Comparison of ENCODE assay signal across 7 cellular contexts in the genomic region with DNA sequence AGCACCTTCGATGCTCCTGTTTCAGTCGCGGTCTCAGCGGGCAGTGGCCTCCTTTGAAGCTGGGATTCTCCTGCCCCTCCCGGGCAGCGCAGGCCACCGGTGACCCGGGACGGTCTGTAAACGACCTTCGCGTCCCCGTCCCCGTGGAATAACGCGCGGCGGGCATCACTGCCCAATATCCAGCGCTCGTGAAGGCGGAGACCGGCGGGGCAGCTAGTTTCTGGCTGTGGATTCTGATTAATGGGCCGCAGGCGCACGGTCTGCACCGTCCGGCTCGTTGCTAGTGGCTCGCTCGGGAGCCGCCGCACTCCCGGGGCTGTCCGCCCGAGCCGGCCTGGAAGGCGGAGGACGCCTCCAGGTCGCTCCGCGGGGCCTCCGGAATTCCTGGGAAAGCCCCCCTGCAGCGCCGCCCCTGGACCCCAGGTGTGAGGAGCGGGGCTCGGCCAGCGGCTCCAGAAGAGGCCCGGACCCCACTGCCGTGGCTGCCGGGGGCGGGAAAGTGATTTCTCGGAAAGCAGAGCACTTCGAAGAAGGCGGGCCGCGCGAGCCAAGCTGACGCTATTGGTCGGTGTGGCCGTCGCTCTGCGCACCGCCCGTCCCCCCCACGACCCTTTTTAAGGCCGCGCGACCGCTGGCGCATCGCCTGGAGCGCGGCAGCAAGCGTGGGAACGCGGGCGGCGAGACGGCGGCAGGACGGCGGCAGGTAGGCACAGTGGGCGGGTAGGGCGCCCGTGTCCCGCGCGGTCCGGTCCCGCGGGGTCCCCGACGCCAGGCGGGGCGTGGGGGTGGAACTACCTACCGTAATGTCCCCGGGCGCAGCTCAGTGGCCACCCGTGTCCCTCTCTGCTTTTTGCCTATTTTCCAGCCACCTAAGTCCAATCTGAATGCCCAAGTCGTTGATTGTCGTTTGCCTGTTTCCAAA. TPM values are rescaled to one million over a fixed set of nuclear protein-coding genes. Genes with fewer than 3 reads are reported as not detected.
A peak's percentile ranks its signal among the peaks of the same experiment; 100 is the strongest.
DNase-seq lines count a peak whose midpoint lies in the region; ATAC-seq lines count a peak whose summit lies in the region.

A gene with protein sequence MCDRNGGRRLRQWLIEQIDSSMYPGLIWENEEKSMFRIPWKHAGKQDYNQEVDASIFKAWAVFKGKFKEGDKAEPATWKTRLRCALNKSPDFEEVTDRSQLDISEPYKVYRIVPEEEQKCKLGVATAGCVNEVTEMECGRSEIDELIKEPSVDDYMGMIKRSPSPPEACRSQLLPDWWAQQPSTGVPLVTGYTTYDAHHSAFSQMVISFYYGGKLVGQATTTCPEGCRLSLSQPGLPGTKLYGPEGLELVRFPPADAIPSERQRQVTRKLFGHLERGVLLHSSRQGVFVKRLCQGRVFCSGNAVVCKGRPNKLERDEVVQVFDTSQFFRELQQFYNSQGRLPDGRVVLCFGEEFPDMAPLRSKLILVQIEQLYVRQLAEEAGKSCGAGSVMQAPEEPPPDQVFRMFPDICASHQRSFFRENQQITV (plus strand): TSS at position 642 of the 922 bp plus-strand sequence. CDS start 3,854 bp downstream, outside the sequence.

- H3K4me3 ChIP-seq in mesodermal cell (ENCODE audit: extremely low read depth, insufficient read depth, low read length, poor library complexity, severe bottlenecking): peak within 1 kb of the TSS; percentile 46

- H3K27ac ChIP-seq in mesodermal cell (ENCODE audit: low read depth, low read length, severe bottlenecking): no peak within 1 kb of the TSS

- H3K9me3 ChIP-seq in mesodermal cell (ENCODE audit: control insufficient read depth, low read length): no peaks in the 10 kb centered on the region

- H3K4me1 ChIP-seq in mesodermal cell (ENCODE audit: control insufficient read depth, insufficient read depth, low read length, poor library complexity, severe bottlenecking): no peaks in the 10 kb centered on the region

- no peaks in the 10 kb centered on the region for H3K36me3 ChIP-seq in mesodermal cell (ENCODE audit: control insufficient read depth, insufficient read depth, low read length)

- peak; percentile 72 to 84 for DNase-seq in activated CD4-positive, alpha-beta T cell treated with anti-CD3 and anti-CD28 coated beads, Interleukin-2, amount 50 U/mL, for 24 hours (ENCODE audit: low read depth in 1 of 2, low spot score in 1 of 2)
- peak; percentile 65 to 82 for DNase-seq in dermis microvascular lymphatic vessel endothelial cell (ENCODE audit: low read depth in 2 of 2)
- DNase-seq in stimulated activated CD8-positive, alpha-beta memory T cell treated with anti-CD3 and anti-CD28 coated beads, Interleukin-15, amount 100 ng/mL, for 48 hours (ENCODE audit: low read depth in 2 of 2): peak; percentile 78
- no peak for DNase-seq in NCI-H774 (lab: John Stamatoyannopoulos, UW)

- ATAC-seq in GM19025 (IDR thresholded peaks at IDR 0.05; ENCODE audit: low read depth, unreplicated experiment): peak; percentile 37
- ATAC-seq in HG03354 (IDR thresholded peaks at IDR 0.05; ENCODE audit: poor library complexity, severe bottlenecking, unreplicated experiment): peak; percentile 46

- 1 to 2% methylated on average over 77 to 91 of the region's 102 CpGs for WGBS in mesodermal cell (ENCODE audit: insufficient coverage in 2 of 2), 2 experiments

RNA-seq across cellular contexts. Expression of the gene that starts here (rescaled TPM):
- 5.1 and 15.8 TPM in 2 replicates for total RNA-seq in dermis microvascular lymphatic vessel endothelial cell
- polyA plus RNA-seq in mesodermal cell (2013, experiment 1 of 2): 0.59 TPM
- 0.51 TPM for polyA plus RNA-seq in mesodermal cell (2013, experiment 2 of 2)
